Comparison of ENCODE assay signal across 1 cellular context in the genomic region with DNA sequence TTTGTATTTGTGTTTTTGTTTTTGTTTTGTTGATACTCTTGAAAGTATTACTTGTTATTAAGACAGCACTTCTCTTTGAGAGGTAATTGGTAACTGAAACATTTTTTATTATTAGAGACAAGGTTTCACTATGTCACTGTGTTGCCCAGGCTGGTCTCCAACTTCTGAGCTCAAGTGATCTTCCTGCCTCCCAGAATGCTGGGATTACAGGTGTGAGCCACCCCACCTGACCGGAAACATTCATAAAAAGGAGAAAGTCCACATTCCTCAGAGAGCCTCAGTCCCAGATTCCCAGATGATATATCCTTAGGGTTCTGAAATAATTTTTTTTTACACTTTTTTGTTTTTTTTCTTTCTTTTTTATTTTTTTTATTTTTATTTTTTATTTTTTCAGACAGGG.
A peak's percentile ranks its signal among the peaks of the same experiment; 100 is the strongest.
TF ChIP-seq lines count a peak whose summit lies in the region.

No MANE protein-coding gene starts in this region.

TF ChIP-seq in HepG2, 621 proteins besides CTCF, POLR2A, EP300 and RAD21:
- TF ChIP-seq, protein P1, sequence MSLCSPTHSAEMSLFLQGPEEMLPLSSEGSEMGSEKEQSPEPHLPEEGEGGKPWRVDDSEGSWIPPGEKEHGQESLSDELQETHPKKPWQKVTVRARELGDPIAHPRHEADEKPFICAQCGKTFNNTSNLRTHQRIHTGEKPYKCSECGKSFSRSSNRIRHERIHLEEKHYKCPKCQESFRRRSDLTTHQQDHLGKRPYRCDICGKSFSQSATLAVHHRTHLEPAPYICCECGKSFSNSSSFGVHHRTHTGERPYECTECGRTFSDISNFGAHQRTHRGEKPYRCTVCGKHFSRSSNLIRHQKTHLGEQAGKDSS (CRISPR knock-in tag; IDR thresholded peaks at IDR 0.05; ENCODE audit: borderline replicate concordance, low read depth): no peak
- peak; percentile 34; the same call in 1 of the 2 replicates for TF ChIP-seq ZNF460 (CRISPR knock-in tag; IDR thresholded peaks at IDR 0.05; ENCODE audit: borderline replicate concordance)
TF ChIP-seq in HepG2: peak in this region for 1.
